14 cellular contexts compared by ENCODE assay signal in genomic region chr4:77185681-77186080, GRCh38. TPM values are rescaled to one million over a fixed set of nuclear protein-coding genes. Genes with fewer than 3 reads are reported as not detected.
DNase-seq lines count a peak whose midpoint lies in the region; ATAC-seq and TF ChIP-seq lines count a peak whose summit lies in the region.
"Had no signal": no experiment of that assay in that cellular context is flagged by ENCODE, and none has a peak within 500 bp of the region (broad histone marks: within the 10 kb centered on the region; RNA-seq: fewer than 3 reads in every experiment).

No MANE protein-coding gene starts in this region.

- H3K4me1 Mint-ChIP-seq in neural progenitor cell = peaks cover 48% of the 10 kb centered on the region

- no peaks in the 10 kb centered on the region for H3K9me3 Mint-ChIP-seq in neural progenitor cell
- H3K9me3 Mint-ChIP-seq: CD4-positive, alpha-beta T cell had no signal

- no peak overlapping the region for H3K4me3 ChIP-seq in neural progenitor cell
- H3K4me3 ChIP-seq: GM23248, HAP-1 had no signal

- peak; percentile 30 for DNase-seq in Ammon's horn (ENCODE audit: low spot score)
- peak; percentile 74 for DNase-seq in G401 (ENCODE audit: low spot score)
- peak; percentile 43 for DNase-seq in cerebellum (ENCODE audit: low spot score)
- DNase-seq in neural progenitor cell (ENCODE audit: low spot score) = no peak
- DNase-seq in NOMO-1 treated with dmso at 0.1 percent for 144 hours (lab: John Stamatoyannopoulos, UW; ENCODE audit: unreplicated experiment) = no peak
- no peak for DNase-seq in NOMO-1 (lab: John Stamatoyannopoulos, UW; ENCODE audit: unreplicated experiment in 2 of 2)
- DNase-seq: BE2C; Caco-2; CD4-positive, alpha-beta T cell; DMS79 treated with DMSO at 0.1 percent for 48 hours; GM23248 had no signal

- in situ Hi-C loops in G401 (cut with HindIII; ENCODE audit: low sequenced_read_pairs) = no loop called here

- no peaks in the 10 kb centered on the region for H3K9me3 ChIP-seq in neural progenitor cell (ENCODE audit: low read depth)
- H3K9me3 ChIP-seq: BE2C, Caco-2, HAP-1 had no signal

- TF ChIP-seq CTCF in neural progenitor cell (IDR thresholded peaks at IDR 0.05) = no peak

- H3K27ac ChIP-seq in neural progenitor cell = no peak overlapping the region
- H3K27ac ChIP-seq: GM23248, HL-60 had no signal

- H3K27ac Mint-ChIP-seq in neural progenitor cell = peak overlapping the region; percentile 13
- H3K27ac Mint-ChIP-seq: CD4-positive, alpha-beta T cell had no signal

- H4K20me1 ChIP-seq in neural progenitor cell (ENCODE audit: low read depth) = no peaks in the 10 kb centered on the region

- H3K27me3 ChIP-seq in neural progenitor cell = no peaks in the 10 kb centered on the region

- no peak overlapping the region for H3K4me2 ChIP-seq in neural progenitor cell

- H3K27me3 Mint-ChIP-seq in neural progenitor cell (ENCODE audit: insufficient read depth, low read depth) = peaks cover 2% of the 10 kb centered on the region
- H3K27me3 Mint-ChIP-seq: CD4-positive, alpha-beta T cell had no signal

- no peaks in the 10 kb centered on the region for H3K36me3 Mint-ChIP-seq in neural progenitor cell

- H3F3A ChIP-seq in neural progenitor cell (ENCODE audit: low read depth) = peaks cover 21% of the 10 kb centered on the region

- H2AFZ ChIP-seq in neural progenitor cell (replicated peaks) = no peak overlapping the region
- H2AFZ ChIP-seq: GM23248 had no signal

- no peaks in the 10 kb centered on the region for H3K36me3 ChIP-seq in neural progenitor cell
- H3K36me3 ChIP-seq: BE2C, HAP-1 had no signal

- H3K4me1 ChIP-seq in neural progenitor cell = peaks cover 47% of the 10 kb centered on the region
- H3K4me1 ChIP-seq: BE2C, HAP-1 had no signal

- ATAC-seq in GM18511 (IDR thresholded peaks at IDR 0.05; ENCODE audit: unreplicated experiment) = no peak

- H3K4me3 Mint-ChIP-seq in neural progenitor cell = no peak overlapping the region
- H3K4me3 Mint-ChIP-seq: CD4-positive, alpha-beta T cell had no signal

- no peak overlapping the region for H3K9ac ChIP-seq in neural progenitor cell
- H3K9ac ChIP-seq: GM23248 had no signal

- H3K79me2 ChIP-seq in neural progenitor cell (ENCODE audit: low read depth) = no peaks in the 10 kb centered on the region

RNA-seq across cellular contexts. Expression of gene CCNG2, which starts 28.7 kb away (rescaled TPM):
- 16.3 and 20.2 TPM in 2 replicates for total RNA-seq in G401 (2014; rRNA removed; shearing (Covaris generic))
- 75.6 TPM for total RNA-seq in cerebellum
- 214 and 366 TPM in 2 replicates for total RNA-seq in neural progenitor cell (ENCODE audit: low replicate concordance)

Comparison
In these comparisons a context has a peak if more than half of its experiments do, and no peak if none do; other contexts are left out.
1. DNase-seq: peak in Ammon's horn (single experiment), G401 (single experiment) and cerebellum (single experiment); none in neural progenitor cell (single experiment), NOMO-1 treated with dmso at 0.1 percent for 144 hours (single experiment) and NOMO-1 (0 of 2).